In the genomic region with DNA sequence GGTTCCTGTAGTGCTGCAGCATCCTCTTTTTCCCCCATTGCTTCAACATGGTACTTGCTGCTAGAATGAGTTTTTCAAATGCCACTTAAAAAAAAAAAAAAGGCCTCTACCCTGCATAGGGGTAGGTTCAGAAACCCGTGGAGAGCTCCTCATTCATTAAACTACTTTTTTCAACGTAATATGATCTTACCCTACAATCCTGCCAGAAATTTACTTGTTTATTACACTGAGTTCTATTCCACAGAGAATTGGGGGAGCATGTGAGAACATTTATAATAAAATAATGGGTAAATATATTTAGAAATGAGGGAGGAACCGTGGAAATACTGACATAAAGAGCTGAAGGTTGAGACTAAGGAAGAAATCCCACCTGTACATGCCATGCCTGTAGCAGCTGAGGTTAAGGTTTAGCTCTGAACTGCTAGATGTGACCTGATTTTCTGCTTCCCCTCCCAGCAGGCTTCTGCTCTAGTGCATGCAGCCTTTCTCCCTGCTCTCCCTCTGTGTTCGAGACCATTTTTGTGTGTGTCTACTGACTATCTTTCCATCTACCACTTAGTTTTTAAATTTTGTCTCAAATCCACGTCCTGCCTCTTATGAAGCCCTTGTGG, we compare ENCODE assay signal across 28 cellular contexts.
A peak's percentile ranks its signal among the peaks of the same experiment; 100 is the strongest.
DNase-seq lines count a peak whose midpoint lies in the region; ATAC-seq and TF ChIP-seq lines count a peak whose summit lies in the region.
"Had no signal": no experiment of that assay in that cellular context is flagged by ENCODE, and none has a peak within 500 bp of the region (broad histone marks: within the 10 kb centered on the region; RNA-seq: fewer than 3 reads in every experiment).

No MANE protein-coding gene starts in this region.

- H3K9me2 ChIP-seq in SK-N-SH (no peaks in the 10 kb centered on the region), GM23248 (ENCODE audit: insufficient read depth) (peaks cover 6% of the 10 kb centered on the region; the same call in 1 of the 2 replicates)

- H3K27ac ChIP-seq in SK-N-SH (ENCODE audit: low read depth in 2 of 2, low read length in 1 of 2), result no peak overlapping the region
- H3K27ac ChIP-seq in GM23248, result no peak overlapping the region
- H3K27ac ChIP-seq: A549, brain microvascular endothelial cell, skin epidermis, suprapubic skin, VCaP had no signal

- DNase-seq in SK-N-SH (no peak), NCI-H2107 treated with DMSO at 0.1 percent for 48 hours (lab: John Stamatoyannopoulos, UW; ENCODE audit: unreplicated experiment) (peak; percentile 86), fibroblast of mammary gland (ENCODE audit: low read depth) (peak; percentile 30), GM23248 (no peak), T-helper 1 cell (no peak), T-helper 2 cell (no peak)
- DNase-seq: activated CD4-positive, alpha-beta T cell treated with anti-CD3 and anti-CD28 coated beads for 4 hours; activated CD8-positive, alpha-beta memory T cell treated with anti-CD3 and anti-CD28 coated beads for 24 hours; activated T-cell treated with anti-CD3 and anti-CD28 coated beads for 4 hours; AML-193; amygdala; brain microvascular endothelial cell; CD4-positive, alpha-beta T cell; GOT3; NCI-H1048; NCI-H526 treated with DMSO at 0.1 percent for 48 hours; SHP77; stimulated activated naive B cell treated with anti-CD40 and anti-IgM and Interleukin-4, amounts not matched to agents 10 μg/mL and 1 μg/mL and 100 μg/mL, for 72 hours; T-helper 9 cell had no signal

- in situ Hi-C loops in GM23248 (cut with MboI), result no loop called here

- H3K4me2 ChIP-seq in SK-N-SH (no peak overlapping the region), GM23248 (ENCODE audit: unreplicated experiment) (no peak overlapping the region)
- H3K4me2 ChIP-seq: A549 had no signal

- H3F3A ChIP-seq in SK-N-SH (replicated peaks; ENCODE audit: insufficient read depth) (peaks cover 23% of the 10 kb centered on the region), GM23248 (ENCODE audit: insufficient read depth) (peaks cover 27% of the 10 kb centered on the region)

- H4K20me1 ChIP-seq in SK-N-SH (ENCODE audit: insufficient read depth) (no peaks in the 10 kb centered on the region), GM23248 (ENCODE audit: insufficient read depth) (no peaks in the 10 kb centered on the region)

- POLR2A ChIA-PET in SK-N-SH (lab: Yijun Ruan, JAX), result no interaction called here

- H3K79me2 ChIP-seq in SK-N-SH (ENCODE audit: insufficient read depth) (peaks cover 3% of the 10 kb centered on the region; the same call in 1 of the 2 replicates), GM23248 (ENCODE audit: insufficient read depth) (peaks cover 4% of the 10 kb centered on the region; the same call in 1 of the 2 replicates)

- no peak for TF ChIP-seq RAD21 in SK-N-SH (IDR thresholded peaks at IDR 0.05; ENCODE audit: low read length)

- H3K4me1 ChIP-seq in SK-N-SH (ENCODE audit: control insufficient read depth in 1 of 2, insufficient read depth in 2 of 2, low read depth in 1 of 2, low read length in 1 of 2), result peaks cover 0 to 38% of the 10 kb centered on the region in 2 experiments; a peak in 3 of 4 replicates
- H3K4me1 ChIP-seq in GM23248 (ENCODE audit: insufficient read depth), result peaks cover 25% of the 10 kb centered on the region
- H3K4me1 ChIP-seq: suprapubic skin had no signal

- 84% methylated on average over 5 of the region's 5 CpGs for WGBS in SK-N-SH (ENCODE audit: low lambda C conversion rate)
- WGBS in GM23248 (ENCODE audit: low coverage in 1 of 2, low lambda C conversion rate in 2 of 2, missing lambda C conversion rate in 2 of 2), 2 experiments, result 90% methylated on average over 5 of the region's 5 CpGs

- no peak overlapping the region for H3K9ac ChIP-seq in SK-N-SH
- H3K9ac ChIP-seq in GM23248, result no peak overlapping the region

- no peak for TF ChIP-seq EP300 in SK-N-SH (IDR thresholded peaks at IDR 0.05; ENCODE audit: borderline replicate concordance in 1 of 2, low read depth in 1 of 2, low read length in 1 of 2)

- H3K4me3 ChIP-seq in SK-N-SH (ENCODE audit: low read depth in 2 of 2, low read length in 1 of 2) (no peak overlapping the region), fibroblast of mammary gland (ENCODE audit: control insufficient read depth, low read depth, low read length) (no peak overlapping the region), GM23248 (no peak overlapping the region)
- H3K4me3 ChIP-seq: A549, K562, skin epidermis, suprapubic skin had no signal

- no peaks in the 10 kb centered on the region for H3K36me3 ChIP-seq in SK-N-SH (replicated peaks in 1 of 2; ENCODE audit: control insufficient read depth in 1 of 2, insufficient read depth in 2 of 2, low read length in 1 of 2)
- H3K36me3 ChIP-seq in GM23248 (ENCODE audit: low read depth), result no peaks in the 10 kb centered on the region
- H3K36me3 ChIP-seq: brain microvascular endothelial cell, suprapubic skin had no signal

- ATAC-seq in SK-N-SH treated with all-trans-retinoic acid at 6 μM for 48 hours (peak; percentile 44), GM19467 (IDR thresholded peaks at IDR 0.05; ENCODE audit: unreplicated experiment) (no peak)
- ATAC-seq: A549; K562; left lobe of liver; Panc1; stimulated activated naive B cell treated with anti-CD40 and anti-IgM and Interleukin-4, amounts not matched to agents 10 μg/mL and 1 μg/mL and 100 μg/mL, for 72 hours had no signal

- H3K9me3 ChIP-seq in SK-N-SH (no peaks in the 10 kb centered on the region), GM23248 (ENCODE audit: low read depth) (no peaks in the 10 kb centered on the region)
- H3K9me3 ChIP-seq: A549, suprapubic skin had no signal

- no peak for TF ChIP-seq CTCF in SK-N-SH (IDR thresholded peaks at IDR 0.05)
- TF ChIP-seq CTCF in fibroblast of mammary gland (conservative IDR thresholded peaks at IDR 0.05; ENCODE audit: control insufficient read depth, insufficient read depth, low read depth, low read length), result no peak

- CTCF ChIA-PET in SK-N-SH (lab: Yijun Ruan, JAX), result interaction anchor here (0.7 kb wide), 1 partner anchor 162 kb away, joined by 3 read pairs; no protein-coding TSS in a partner anchor

- no peaks in the 10 kb centered on the region for H3K27me3 ChIP-seq in SK-N-SH (ENCODE audit: insufficient read depth)
- no peaks in the 10 kb centered on the region for H3K27me3 ChIP-seq in GM23248 (replicated peaks; ENCODE audit: insufficient read depth)
- H3K27me3 ChIP-seq: brain microvascular endothelial cell, suprapubic skin had no signal

- H2AFZ ChIP-seq in SK-N-SH (ENCODE audit: low read depth) (no peak overlapping the region), GM23248 (no peak overlapping the region)

TF ChIP-seq in SK-N-SH treated with all-trans-retinoic acid at 6 μM for 48 hours, 23 proteins besides CTCF, POLR2A, EP300 and RAD21:
- TF ChIP-seq OSR1 (CRISPR knock-in tag; IDR thresholded peaks at IDR 0.05), result no peak
- TF ChIP-seq CSDC2 (CRISPR knock-in tag; IDR thresholded peaks at IDR 0.05), result no peak
- TF ChIP-seq ZFP30 (CRISPR knock-in tag; IDR thresholded peaks at IDR 0.05), result no peak
- TF ChIP-seq ZNF8 (CRISPR knock-in tag; IDR thresholded peaks at IDR 0.05), result no peak
- TF ChIP-seq ZNF70 (CRISPR knock-in tag; IDR thresholded peaks at IDR 0.05), result no peak

TF ChIP-seq in SK-N-SH, 30 proteins besides CTCF, POLR2A, EP300 and RAD21:
- TF ChIP-seq TEAD4 (IDR thresholded peaks at IDR 0.05; ENCODE audit: borderline replicate concordance, insufficient read depth) (no peak), RFX5 (IDR thresholded peaks at IDR 0.05; ENCODE audit: low read length) (no peak), SMC3 (IDR thresholded peaks at IDR 0.05; ENCODE audit: low read depth, low read length) (no peak), GABPA (IDR thresholded peaks at IDR 0.05; ENCODE audit: low read depth) (no peak), EZH2phosphoT487 (IDR thresholded peaks at IDR 0.05; ENCODE audit: borderline replicate concordance, low read depth) (no peak), MXI1 (IDR thresholded peaks at IDR 0.05; ENCODE audit: low read depth, low read length) (no peak), FOXM1 (IDR thresholded peaks at IDR 0.05; ENCODE audit: low read depth) (no peak), TCF12 (IDR thresholded peaks at IDR 0.05) (no peak), TAF1 (IDR thresholded peaks at IDR 0.05; ENCODE audit: borderline replicate concordance, low read depth, low read length) (no peak), MEF2A (IDR thresholded peaks at IDR 0.05; ENCODE audit: borderline replicate concordance, low read depth) (no peak), RXRA (IDR thresholded peaks at IDR 0.05; ENCODE audit: borderline replicate concordance, low read depth) (no peak), GATA2 (CRISPR knock-in tag; IDR thresholded peaks at IDR 0.05) (no peak)
- TF ChIP-seq, protein P1, sequence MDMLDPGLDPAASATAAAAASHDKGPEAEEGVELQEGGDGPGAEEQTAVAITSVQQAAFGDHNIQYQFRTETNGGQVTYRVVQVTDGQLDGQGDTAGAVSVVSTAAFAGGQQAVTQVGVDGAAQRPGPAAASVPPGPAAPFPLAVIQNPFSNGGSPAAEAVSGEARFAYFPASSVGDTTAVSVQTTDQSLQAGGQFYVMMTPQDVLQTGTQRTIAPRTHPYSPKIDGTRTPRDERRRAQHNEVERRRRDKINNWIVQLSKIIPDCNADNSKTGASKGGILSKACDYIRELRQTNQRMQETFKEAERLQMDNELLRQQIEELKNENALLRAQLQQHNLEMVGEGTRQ (IDR thresholded peaks at IDR 0.05; ENCODE audit: borderline replicate concordance, low read depth, low read length), result no peak
- TF ChIP-seq, protein P2, sequence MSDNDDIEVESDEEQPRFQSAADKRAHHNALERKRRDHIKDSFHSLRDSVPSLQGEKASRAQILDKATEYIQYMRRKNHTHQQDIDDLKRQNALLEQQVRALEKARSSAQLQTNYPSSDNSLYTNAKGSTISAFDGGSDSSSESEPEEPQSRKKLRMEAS (IDR thresholded peaks at IDR 0.05; ENCODE audit: low read depth), result no peak
TF ChIP-seq in SK-N-SH: peak in this region for 0.

Comparison
In these comparisons a context has a peak if more than half of its experiments do, and no peak if none do; other contexts are left out.
1. DNase-seq: peak in NCI-H2107 treated with DMSO at 0.1 percent for 48 hours (single experiment) and fibroblast of mammary gland (single experiment); none in SK-N-SH (single experiment), GM23248 (single experiment), T-helper 1 cell (0 of 5) and T-helper 2 cell (0 of 5).